ENCODE assay signal across 14 cellular contexts in the genomic region with DNA sequence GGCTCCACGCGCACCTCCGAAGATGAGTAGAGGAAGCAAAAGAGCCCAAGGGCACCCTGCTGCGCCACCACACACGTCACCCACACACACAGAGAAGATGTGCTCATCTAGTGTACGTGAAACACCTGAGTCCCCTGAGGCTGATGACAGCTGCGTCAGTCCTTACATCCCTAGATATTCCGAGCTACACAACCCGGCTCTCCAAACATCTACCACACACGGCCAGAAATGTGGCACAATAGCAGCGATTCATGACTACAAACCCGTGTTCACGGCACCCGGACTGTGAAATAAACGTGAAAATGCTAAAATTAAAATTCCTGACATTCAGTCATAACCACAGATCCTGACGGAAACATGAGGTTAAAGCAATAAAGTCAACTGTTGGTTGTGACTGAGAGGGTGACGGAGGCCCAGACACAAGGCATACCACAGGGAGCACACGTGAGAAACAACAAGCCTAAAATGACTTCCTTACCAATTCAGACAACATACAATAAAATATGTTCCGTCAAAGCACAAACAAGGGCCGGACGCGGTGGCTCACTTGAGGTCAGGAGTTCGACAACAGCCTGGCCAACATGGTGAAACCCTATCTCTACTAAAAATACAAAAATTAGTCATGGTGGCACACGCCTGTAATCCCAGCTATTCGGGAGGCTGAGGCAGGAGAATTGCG. TPM values are rescaled to one million over a fixed set of nuclear protein-coding genes. Genes with fewer than 3 reads are reported as not detected.
DNase-seq lines count a peak whose midpoint lies in the region; ATAC-seq and TF ChIP-seq lines count a peak whose summit lies in the region.
"Had no signal": no experiment of that assay in that cellular context is flagged by ENCODE, and none has a peak within 500 bp of the region (broad histone marks: within the 10 kb centered on the region; RNA-seq: fewer than 3 reads in every experiment).

No MANE protein-coding gene starts in this region.

- H3K4me1 ChIP-seq in Panc1 (ENCODE audit: control insufficient read depth, insufficient read depth, low read length) (peaks cover 11% of the 10 kb centered on the region), trophoblast cell (ENCODE audit: control insufficient read depth in 1 of 2, insufficient read depth in 2 of 2, low read length in 2 of 2) (no peaks in the 10 kb centered on the region), vagina (peaks cover 45% of the 10 kb centered on the region), suprapubic skin (peaks cover 54% of the 10 kb centered on the region)
- H3K4me1 ChIP-seq: parathyroid adenoma had no signal

- intact Hi-C loops in Panc1 (cut with micrococcal nuclease; ENCODE audit: unreplicated experiment) (no loop called here), vagina (cut with DNase I) (no loop called here)

- no peak overlapping the region for H2BK5ac ChIP-seq in trophoblast cell (ENCODE audit: low read depth, low read length, poor library complexity)

- H3K4me3 ChIP-seq in Panc1 (ENCODE audit: low read depth in 2 of 2, low read length in 2 of 2) (no peak overlapping the region), trophoblast cell (ENCODE audit: low read depth, low read length) (no peak overlapping the region), vagina (no peak overlapping the region), suprapubic skin (no peak overlapping the region), WERI-Rb-1 (ENCODE audit: low read depth, low read length) (no peak overlapping the region)

- no peak for TF ChIP-seq POLR2A in vagina (IDR thresholded peaks at IDR 0.05)
- TF ChIP-seq POLR2A in suprapubic skin (IDR thresholded peaks at IDR 0.05) = no peak

- POLR2A ChIA-PET in Panc1 (lab: Charles Lee) = no interaction called here

- no peak overlapping the region for H3K4me2 ChIP-seq in trophoblast cell (ENCODE audit: low read length)

- H4K8ac ChIP-seq in trophoblast cell (ENCODE audit: low read depth, low read length) = no peak overlapping the region

- H4K12ac ChIP-seq in trophoblast cell (ENCODE audit: low read depth, low read length) = no peak overlapping the region

- H3K79me1 ChIP-seq in trophoblast cell (ENCODE audit: low read length) = no peaks in the 10 kb centered on the region

- H3K9ac ChIP-seq in trophoblast cell (ENCODE audit: low read length) = no peak overlapping the region
- H3K9ac ChIP-seq: parathyroid adenoma had no signal

- CTCF ChIA-PET in Panc1 (lab: Charles Lee) = no interaction called here

- in situ Hi-C loops in Panc1 (cut with HindIII; ENCODE audit: low pct_unique_long_range_greater_than_20kb, low sequenced_read_pairs) = no loop called here

- H3K27me3 ChIP-seq in Panc1 (ENCODE audit: control insufficient read depth, insufficient read depth, low read length) = no peaks in the 10 kb centered on the region
- H3K27me3 ChIP-seq in trophoblast cell (ENCODE audit: insufficient read depth, low read length) = no peaks in the 10 kb centered on the region
- H3K27me3 ChIP-seq in vagina = no peaks in the 10 kb centered on the region
- no peaks in the 10 kb centered on the region for H3K27me3 ChIP-seq in suprapubic skin
- no peaks in the 10 kb centered on the region for H3K27me3 ChIP-seq in WERI-Rb-1 (ENCODE audit: insufficient read depth, low read depth, severe bottlenecking)

- H3K18ac ChIP-seq in trophoblast cell (ENCODE audit: low read length) = no peak overlapping the region

- H3K4ac ChIP-seq in trophoblast cell (ENCODE audit: low read depth, low read length) = peak overlapping the region; percentile 85

- TF ChIP-seq EP300 in suprapubic skin (IDR thresholded peaks at IDR 0.05) = no peak

- TSS peak; percentile 1 for BruUV-seq in Panc1 (replicated peaks; lab: Mats Ljungman, UMichigan)

- no peak overlapping the region for H3K23ac ChIP-seq in trophoblast cell (ENCODE audit: low read length)

- H2AFZ ChIP-seq in trophoblast cell (ENCODE audit: insufficient read depth, low read length, poor library complexity) = no peak overlapping the region
- H2AFZ ChIP-seq: parathyroid adenoma had no signal

- no peak overlapping the region for H4K91ac ChIP-seq in trophoblast cell (ENCODE audit: low read depth, low read length)

- H3K36me3 ChIP-seq in Panc1 (ENCODE audit: control insufficient read depth, insufficient read depth, low read length) (peaks cover 11% of the 10 kb centered on the region), trophoblast cell (ENCODE audit: control insufficient read depth in 1 of 2, insufficient read depth in 2 of 2, low read length in 2 of 2) (peaks cover 43% of the 10 kb centered on the region in 2 experiments), vagina (peaks cover 0 to 24% of the 10 kb centered on the region in 2 donors), suprapubic skin (peaks cover 37% of the 10 kb centered on the region), WERI-Rb-1 (peaks cover 59% of the 10 kb centered on the region)

- no peak overlapping the region for H2BK12ac ChIP-seq in trophoblast cell (ENCODE audit: low read length)

- no CpG with 5 or more reads among the region's 26 CpGs for WGBS in trophoblast cell (ENCODE audit: extremely low coverage, insufficient coverage, insufficient read length)
- WGBS in suprapubic skin = 84% methylated on average over 26 of the region's 26 CpGs

- no peak for TF ChIP-seq CTCF in Panc1 (IDR thresholded peaks at IDR 0.05)
- TF ChIP-seq CTCF in vagina (IDR thresholded peaks at IDR 0.05) = no peak
- no peak for TF ChIP-seq CTCF in suprapubic skin (IDR thresholded peaks at IDR 0.05)
- TF ChIP-seq CTCF in WERI-Rb-1 (IDR thresholded peaks at IDR 0.05; ENCODE audit: low read depth, low read length) = no peak

- H3K9me3 ChIP-seq in Panc1 (ENCODE audit: control insufficient read depth, insufficient read depth, low read depth, low read length) = no peaks in the 10 kb centered on the region
- H3K9me3 ChIP-seq in trophoblast cell (ENCODE audit: insufficient read depth, low read depth, low read length) = no peaks in the 10 kb centered on the region
- no peaks in the 10 kb centered on the region for H3K9me3 ChIP-seq in vagina
- no peaks in the 10 kb centered on the region for H3K9me3 ChIP-seq in suprapubic skin
- H3K9me3 ChIP-seq in WERI-Rb-1 (ENCODE audit: severe bottlenecking) = no peaks in the 10 kb centered on the region

- H2AK5ac ChIP-seq in trophoblast cell (ENCODE audit: low read length) = no peak overlapping the region

- no peak for DNase-seq in Panc1 (ENCODE audit: low read depth, low spot score)
- peak; percentile 63 to 95 for DNase-seq in dermis microvascular lymphatic vessel endothelial cell (ENCODE audit: low read depth in 2 of 2)
- peak; percentile 84 to 86 for DNase-seq in trophoblast cell
- DNase-seq in vagina (ENCODE audit: extremely low spot score in 2 of 2) = no peak
- no peak for DNase-seq in suprapubic skin (ENCODE audit: low spot score in 2 of 2)
- no peak for DNase-seq in WERI-Rb-1
- DNase-seq: activated CD4-positive, alpha-beta T cell treated with anti-CD3 and anti-CD28 coated beads for 4 hours; Karpas-422; left ventricle myocardium superior; NCI-H2081 treated with DMSO at 0.1 percent for 48 hours; stimulated activated CD4-positive, alpha-beta T cell treated with anti-CD3 and anti-CD28 coated beads, Interleukin-2, amount 100 ng/mL, for 24 hours; stimulated activated naive CD4-positive, alpha-beta T cell had no signal

- H2BK120ac ChIP-seq in trophoblast cell (ENCODE audit: insufficient read depth, low read length, poor library complexity) = no peak overlapping the region

- H3K79me2 ChIP-seq in trophoblast cell (ENCODE audit: control insufficient read depth, insufficient read depth, low read length, poor library complexity) = peaks cover 21% of the 10 kb centered on the region

- no peak overlapping the region for H3K27ac ChIP-seq in Panc1 (ENCODE audit: low read length)
- no peak overlapping the region for H3K27ac ChIP-seq in trophoblast cell (ENCODE audit: low read depth, low read length)
- no peak overlapping the region for H3K27ac ChIP-seq in vagina
- H3K27ac ChIP-seq in suprapubic skin = no peak overlapping the region
- H3K27ac ChIP-seq in WERI-Rb-1 = no peak overlapping the region
- H3K27ac ChIP-seq: C4-2B, parathyroid adenoma had no signal

- ATAC-seq in Panc1 = no peak
- ATAC-seq: left ventricle myocardium superior had no signal

- H3K14ac ChIP-seq in trophoblast cell (ENCODE audit: low read length) = no peak overlapping the region

RNA-seq across cellular contexts. Expression of a gene that starts 7.4 kb away (rescaled TPM):
- total RNA-seq in Panc1 (2021; ENCODE audit: unreplicated experiment) (217 TPM), dermis microvascular lymphatic vessel endothelial cell (48.9 and 65.9 TPM in 2 replicates), vagina (105 TPM), suprapubic skin (100 to 1,000 TPM; 102 to 115 (median 109) TPM)
- 240 TPM for polyA plus RNA-seq in Panc1 (2012; ENCODE audit: insufficient read length)
- polyA plus RNA-seq in trophoblast cell (2013) = 206 and 207 TPM in 2 replicates

RNA-seq across cellular contexts. Expression of a gene that starts 26.9 kb away (rescaled TPM):
- total RNA-seq in Panc1 (2021; ENCODE audit: unreplicated experiment) (4.1 TPM), dermis microvascular lymphatic vessel endothelial cell (1.0 and 1.4 TPM in 2 replicates), vagina (3.9 TPM), suprapubic skin (1 to 10 TPM in 3 of 4 donors, not detected in 1; 1.0 to 1.7 (median 1.1) TPM)
- 4.4 TPM for polyA plus RNA-seq in Panc1 (2012; ENCODE audit: insufficient read length)
- 1.5 and 1.7 TPM in 2 replicates for polyA plus RNA-seq in trophoblast cell (2013)

RNA-seq across cellular contexts. Expression of a gene that starts 32.6 kb away (rescaled TPM):
- total RNA-seq in Panc1 (2021; ENCODE audit: unreplicated experiment) (16.2 TPM), dermis microvascular lymphatic vessel endothelial cell (0.39 and 1.3 TPM in 2 replicates), vagina (6.1 TPM), suprapubic skin (10 to 100 TPM in 3 of 4 donors, 1 to 10 TPM in 1; 9.0 to 26.2 (median 24.5) TPM)
- polyA plus RNA-seq in Panc1 (2012; ENCODE audit: insufficient read length) = 22.7 TPM
- 3.3 and 3.4 TPM in 2 replicates for polyA plus RNA-seq in trophoblast cell (2013)

RNA-seq across cellular contexts. Expression of a gene that starts 48.0 kb away (rescaled TPM):
- total RNA-seq in Panc1 (2021; ENCODE audit: unreplicated experiment) (74.5 TPM), dermis microvascular lymphatic vessel endothelial cell (21.4 and 40.1 TPM in 2 replicates), vagina (66.8 TPM), suprapubic skin (100 to 1,000 TPM; 131 to 212 (median 154) TPM)
- 92.4 TPM for polyA plus RNA-seq in Panc1 (2012; ENCODE audit: insufficient read length)
- 76.4 and 79.3 TPM in 2 replicates for polyA plus RNA-seq in trophoblast cell (2013)

RNA-seq across cellular contexts. Expression of a gene that starts 55.3 kb away (rescaled TPM):
- total RNA-seq in Panc1 (2021; ENCODE audit: unreplicated experiment) (57.5 TPM), dermis microvascular lymphatic vessel endothelial cell (25.0 and 27.4 TPM in 2 replicates), vagina (21.9 TPM), suprapubic skin (10 to 100 TPM; 15.0 to 23.2 (median 19.7) TPM)
- 57.5 TPM for polyA plus RNA-seq in Panc1 (2012; ENCODE audit: insufficient read length)
- polyA plus RNA-seq in trophoblast cell (2013) = 23.7 and 23.9 TPM in 2 replicates

Comparison
In these comparisons a context has a peak if more than half of its experiments do, and no peak if none do; other contexts are left out.
1. DNase-seq: peak in dermis microvascular lymphatic vessel endothelial cell (2 of 2) and trophoblast cell (2 of 2); none in Panc1 (single experiment), vagina (0 of 2), suprapubic skin (0 of 2) and WERI-Rb-1 (single experiment).